ENCODE assay signal across 30 cellular contexts in the genomic region with DNA sequence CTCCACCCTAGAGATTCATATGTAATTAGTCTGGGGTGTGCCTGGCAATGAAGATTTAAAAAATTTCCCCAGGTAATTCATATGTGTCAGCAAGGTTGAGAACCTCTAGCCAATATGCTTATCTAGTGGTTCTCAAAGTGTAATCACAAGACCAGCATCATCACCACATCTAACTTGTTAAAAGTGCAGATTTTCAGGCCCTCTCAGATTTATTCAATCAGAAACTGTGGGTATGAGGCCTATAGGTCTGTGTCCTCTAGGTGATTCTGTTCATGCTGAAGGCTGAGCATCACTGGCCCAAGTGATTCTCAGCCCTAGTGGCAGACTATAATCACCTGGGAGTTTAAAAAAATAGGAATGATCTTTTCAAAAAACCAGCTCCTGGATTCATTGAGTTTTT.
"Had no signal": no experiment of that assay in that cellular context is flagged by ENCODE, and none has a peak within 500 bp of the region (broad histone marks: within the 10 kb centered on the region; RNA-seq: fewer than 3 reads in every experiment).

No MANE protein-coding gene starts in this region.

- H3K36me3 Mint-ChIP-seq: activated CD4-positive, alpha-beta memory T cell treated with anti-CD3 and anti-CD28 coated beads for 36 hours had no signal

- ATAC-seq: activated naive CD8-positive, alpha-beta T cell treated with anti-CD3 and anti-CD28 coated beads, Interleukin-2, amount 50 U/mL, for 24 hours had no signal

- H3K27ac Mint-ChIP-seq: activated B cell treated with CpG ODN at 0.5 μM for 24 hours; activated CD4-positive, alpha-beta memory T cell treated with anti-CD3 and anti-CD28 coated beads for 36 hours; activated CD4-positive, alpha-beta T cell treated with anti-CD3 and anti-CD28 coated beads, Interleukin-2, amount 10 ng/mL, durations not matched to agents 7 days and 5 days; activated naive CD4-positive, alpha-beta T cell treated with anti-CD3 and anti-CD28 coated beads, Interleukin-2, amount 10 ng/mL, durations not matched to agents 7 days and 5 days; activated naive CD4-positive, alpha-beta T cell treated with anti-CD3 and anti-CD28 coated beads, Interleukin-2, amount 50 U/mL, for 24 hours; activated naive CD8-positive, alpha-beta T cell; activated naive CD8-positive, alpha-beta T cell treated with anti-CD3 and anti-CD28 coated beads, Interleukin-2, amount 10 ng/mL, durations not matched to agents 7 days and 5 days; activated naive CD8-positive, alpha-beta T cell treated with anti-CD3 and anti-CD28 coated beads, Interleukin-2, amount 50 U/mL, for 24 hours; activated T-helper 1 cell treated with anti-CD3 and anti-CD28 coated beads, Interleukin-12 subunit alpha, Interleukin-12 subunit beta, Interleukin-2, Interleukin-4 antibody, amounts not matched to agents 30 ng/mL and 10 ng/mL and 1 ng/mL, durations not matched to agents 14 hours and 24 hours and 36 hours; activated T-helper 2 cell treated with anti-CD3 and anti-CD28 coated beads, Interferon-gamma antibody, Interleukin-2, Interleukin-4, amounts not matched to agents 10 μg/mL and 5 μg/mL and 100 μg/mL, durations not matched to agents 14 hours and 24 hours and 36 hours; brain; T-helper 1 cell treated with Interleukin-12 subunit alpha and Interleukin-12 subunit beta and Interleukin-4 antibody, amounts not matched to agents 30 μg/mL and 1 μg/mL, for 36 hours; T-helper 2 cell treated with Interferon-gamma antibody and Interleukin-4, amounts not matched to agents 5 μg/mL and 100 μg/mL, for 36 hours had no signal

- H3K4me3 Mint-ChIP-seq: activated B cell treated with CpG ODN at 0.5 μM for 24 hours; activated CD4-positive, alpha-beta memory T cell treated with anti-CD3 and anti-CD28 coated beads for 36 hours; activated CD4-positive, alpha-beta T cell treated with anti-CD3 and anti-CD28 coated beads, Interleukin-2, amount 10 ng/mL, durations not matched to agents 7 days and 5 days; activated naive CD4-positive, alpha-beta T cell treated with anti-CD3 and anti-CD28 coated beads, Interleukin-2, amount 10 ng/mL, durations not matched to agents 7 days and 5 days; activated naive CD4-positive, alpha-beta T cell treated with anti-CD3 and anti-CD28 coated beads, Interleukin-2, amount 50 U/mL, for 24 hours; activated naive CD8-positive, alpha-beta T cell; activated naive CD8-positive, alpha-beta T cell treated with anti-CD3 and anti-CD28 coated beads, Interleukin-2, amount 10 ng/mL, durations not matched to agents 7 days and 5 days; activated naive CD8-positive, alpha-beta T cell treated with anti-CD3 and anti-CD28 coated beads, Interleukin-2, amount 50 U/mL, for 24 hours; activated T-helper 1 cell treated with anti-CD3 and anti-CD28 coated beads, Interleukin-12 subunit alpha, Interleukin-12 subunit beta, Interleukin-2, Interleukin-4 antibody, amounts not matched to agents 30 ng/mL and 10 ng/mL and 1 ng/mL, durations not matched to agents 14 hours and 24 hours and 36 hours; brain; central memory CD8-positive, alpha-beta T cell; T-helper 1 cell treated with Interleukin-12 subunit alpha and Interleukin-12 subunit beta and Interleukin-4 antibody, amounts not matched to agents 30 μg/mL and 1 μg/mL, for 36 hours; T-helper 2 cell treated with Interferon-gamma antibody and Interleukin-4, amounts not matched to agents 5 μg/mL and 100 μg/mL, for 36 hours had no signal

- H3K27me3 Mint-ChIP-seq: activated B cell treated with CpG ODN at 0.5 μM for 24 hours; activated CD4-positive, alpha-beta memory T cell treated with anti-CD3 and anti-CD28 coated beads for 36 hours; activated CD4-positive, alpha-beta T cell treated with anti-CD3 and anti-CD28 coated beads, Interleukin-2, amount 10 ng/mL, durations not matched to agents 7 days and 5 days; activated naive CD4-positive, alpha-beta T cell treated with anti-CD3 and anti-CD28 coated beads, Interleukin-2, amount 10 ng/mL, durations not matched to agents 7 days and 5 days; activated naive CD4-positive, alpha-beta T cell treated with anti-CD3 and anti-CD28 coated beads, Interleukin-2, amount 50 U/mL, for 24 hours; activated naive CD8-positive, alpha-beta T cell; activated naive CD8-positive, alpha-beta T cell treated with anti-CD3 and anti-CD28 coated beads, Interleukin-2, amount 10 ng/mL, durations not matched to agents 7 days and 5 days; activated naive CD8-positive, alpha-beta T cell treated with anti-CD3 and anti-CD28 coated beads, Interleukin-2, amount 50 U/mL, for 24 hours; brain; central memory CD8-positive, alpha-beta T cell had no signal

- H3K9me3 Mint-ChIP-seq: activated CD4-positive, alpha-beta T cell treated with anti-CD3 and anti-CD28 coated beads, Interleukin-2, amount 10 ng/mL, durations not matched to agents 7 days and 5 days; activated naive CD4-positive, alpha-beta T cell treated with anti-CD3 and anti-CD28 coated beads, Interleukin-2, amount 50 U/mL, for 24 hours; activated naive CD8-positive, alpha-beta T cell treated with anti-CD3 and anti-CD28 coated beads, Interleukin-2, amount 50 U/mL, for 24 hours; central memory CD8-positive, alpha-beta T cell had no signal

- DNase-seq: activated B cell treated with CpG ODN at 0.5 μM for 24 hours; activated CD4-positive, alpha-beta memory T cell treated with anti-CD3 and anti-CD28 coated beads for 36 hours; activated CD4-positive, alpha-beta T cell treated with anti-CD3 and anti-CD28 coated beads for 48 hours; activated CD4-positive, alpha-beta T cell treated with anti-CD3 and anti-CD28 coated beads, Interleukin-2, amount 10 ng/mL, durations not matched to agents 7 days and 5 days; activated CD4-positive, CD25-positive, alpha-beta regulatory T cell treated with anti-CD3 and anti-CD28 coated beads, Interleukin-2, amount 50 U/mL, for 72 hours; activated CD8-positive, alpha-beta memory T cell treated with anti-CD3 and anti-CD28 coated beads, Interleukin-2, amount 50 U/mL, for 4 hours; activated effector memory CD4-positive, alpha-beta T cell treated with Interleukin-2 at 50 U/mL for 16 hours; activated gamma-delta T cell; activated naive CD4-positive, alpha-beta T cell treated with anti-CD3 and anti-CD28 coated beads, Interleukin-2, amount 10 ng/mL, durations not matched to agents 7 days and 5 days; activated naive CD4-positive, alpha-beta T cell treated with Interleukin-2 at 50 U/mL for 16 hours; activated naive CD8-positive, alpha-beta T cell treated with anti-CD3 and anti-CD28 coated beads, Interleukin-2, amount 10 ng/mL, durations not matched to agents 7 days and 5 days; activated naive CD8-positive, alpha-beta T cell treated with anti-CD3 and anti-CD28 coated beads, Interleukin-2, amount 50 U/mL, for 24 hours; activated T-cell treated with anti-CD3 and anti-CD28 coated beads for 4 hours; activated T-cell treated with anti-CD3 and anti-CD28 coated beads, Interleukin-2, amount 50 U/mL, for 1 hour; activated T-cell treated with anti-CD3 and anti-CD28 coated beads, Interleukin-2, amount 50 U/mL, for 48 hours; amygdala; anterior cingulate cortex; caudate nucleus; cerebellar nuclear complex; SW 1271; T-helper 1 cell; T-helper 9 cell had no signal

- H3K4me1 Mint-ChIP-seq: activated B cell treated with CpG ODN at 0.5 μM for 24 hours; activated CD4-positive, alpha-beta T cell treated with anti-CD3 and anti-CD28 coated beads, Interleukin-2, amount 10 ng/mL, durations not matched to agents 7 days and 5 days; activated naive CD8-positive, alpha-beta T cell treated with anti-CD3 and anti-CD28 coated beads, Interleukin-2, amount 50 U/mL, for 24 hours; brain; central memory CD8-positive, alpha-beta T cell had no signal
